Comparison of ENCODE assay signal across 19 cellular contexts in the genomic region with DNA sequence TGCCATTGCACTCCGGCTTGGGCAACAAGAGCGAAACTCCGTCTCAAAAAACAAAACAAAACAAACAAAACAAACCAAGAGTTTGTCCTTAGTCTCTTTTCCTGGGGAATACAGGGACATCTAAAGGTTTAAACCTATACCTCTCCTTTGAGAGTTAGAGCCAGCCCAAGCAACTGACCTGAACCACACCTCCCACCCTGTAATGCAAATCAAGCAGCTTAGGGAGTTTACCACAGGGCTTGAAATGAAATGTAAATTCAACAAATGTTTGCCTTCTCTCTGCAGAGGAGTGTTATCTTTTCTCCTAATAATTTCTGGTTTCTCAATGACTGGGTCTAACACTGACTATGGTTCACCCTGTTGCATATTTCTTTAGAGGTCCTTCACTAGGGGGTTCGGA. TPM values are rescaled to one million over a fixed set of nuclear protein-coding genes. Genes with fewer than 3 reads are reported as not detected.
DNase-seq lines count a peak whose midpoint lies in the region; ATAC-seq and TF ChIP-seq lines count a peak whose summit lies in the region.
"Had no signal": no experiment of that assay in that cellular context is flagged by ENCODE, and none has a peak within 500 bp of the region (broad histone marks: within the 10 kb centered on the region; RNA-seq: fewer than 3 reads in every experiment).

No MANE protein-coding gene starts in this region.

- no peaks in the 10 kb centered on the region for H3K27me3 Mint-ChIP-seq in CD4-positive, alpha-beta T cell
- H3K27me3 Mint-ChIP-seq in GM23338 (ENCODE audit: insufficient read depth, low read depth, poor library complexity) (peaks cover 3% of the 10 kb centered on the region), memory B cell (no peaks in the 10 kb centered on the region), Caco-2 (ENCODE audit: insufficient read depth, unreplicated experiment) (no peaks in the 10 kb centered on the region)
- no peaks in the 10 kb centered on the region for H3K27me3 Mint-ChIP-seq in activated CD8-positive, alpha-beta T cell treated with anti-CD3 and anti-CD28 coated beads, Interleukin-2, amount 10 ng/mL, durations not matched to agents 7 days and 5 days (ENCODE audit: low read depth)

- 0 out of 2 replicates have a peak, but pooled peaks cover 5% of the 10 kb centered on the region for H3F3A ChIP-seq in GM23338 (replicated peaks; ENCODE audit: low read depth)

- no peak for DNase-seq in CD4-positive, alpha-beta T cell
- DNase-seq in GM23338 (ENCODE audit: low spot score) (no peak), memory B cell (ENCODE audit: low spot score in 2 of 2) (no peak), Caco-2 (no peak), NCI-H774 (lab: John Stamatoyannopoulos, UW) (no peak)
- DNase-seq in activated CD8-positive, alpha-beta T cell treated with anti-CD3 and anti-CD28 coated beads, Interleukin-2, amount 10 ng/mL, durations not matched to agents 7 days and 5 days: no peak
- DNase-seq: activated naive CD4-positive, alpha-beta T cell; COR-L47; DND-41; foreskin keratinocyte; hippocampal formation; Karpas-422; left ventricle myocardium superior; MV-4-11; NCI-H524 treated with DMSO at 0.1 percent for 48 hours; stimulated activated CD4-positive, alpha-beta T cell treated with anti-CD3 and anti-CD28 coated beads, Interleukin-1b, Interleukin-23, amount 100 ng/mL, for 48 hours had no signal

- H3K9me2 ChIP-seq in GM23338 (ENCODE audit: insufficient read depth): no peaks in the 10 kb centered on the region

- H3K36me3 ChIP-seq in GM23338 (ENCODE audit: insufficient read depth) (peaks cover 69% of the 10 kb centered on the region), Caco-2 (ENCODE audit: control insufficient read depth, insufficient read depth, low read length) (peaks cover 4% of the 10 kb centered on the region)

- no peak for ATAC-seq in CD4-positive, alpha-beta T cell (ENCODE audit: poor library complexity)
- ATAC-seq in GM23338 (peak; percentile 84), memory B cell (ENCODE audit: low read depth) (no peak), GM18498 (IDR thresholded peaks at IDR 0.05; ENCODE audit: unreplicated experiment) (no peak)
- ATAC-seq in activated CD8-positive, alpha-beta T cell treated with anti-CD3 and anti-CD28 coated beads, Interleukin-2, amount 10 ng/mL, durations not matched to agents 7 days and 5 days: no peak
- ATAC-seq: foreskin keratinocyte, left ventricle myocardium superior, SK-N-SH treated with all-trans-retinoic acid at 6 μM for 48 hours had no signal

- peaks cover 35% of the 10 kb centered on the region for H3K4me1 Mint-ChIP-seq in CD4-positive, alpha-beta T cell (ENCODE audit: low read depth)
- H3K4me1 Mint-ChIP-seq in GM23338 (peaks cover 23% of the 10 kb centered on the region), memory B cell (peaks cover 26% of the 10 kb centered on the region), Caco-2 (ENCODE audit: low read depth, unreplicated experiment) (no peaks in the 10 kb centered on the region)
- H3K4me1 Mint-ChIP-seq in activated CD8-positive, alpha-beta T cell treated with anti-CD3 and anti-CD28 coated beads, Interleukin-2, amount 10 ng/mL, durations not matched to agents 7 days and 5 days (ENCODE audit: low read depth): peaks cover 30% of the 10 kb centered on the region

- intact Hi-C loops in CD4-positive, alpha-beta T cell (cut with DNase I, micrococcal nuclease): no loop called here
- intact Hi-C loops in Caco-2 (cut with micrococcal nuclease; ENCODE audit: unreplicated experiment): no loop called here

- POLR2A ChIA-PET in CD4-positive, alpha-beta T cell (lab: Charles Lee): interaction anchor here (1.1 kb wide), 1 partner anchor 17 kb away, joined by 3 read pairs; the partner anchor contains the start of gene PPP1CC
- POLR2A ChIA-PET in activated CD8-positive, alpha-beta T cell treated with anti-CD3 and anti-CD28 coated beads, Interleukin-2, amount 10 ng/mL, durations not matched to agents 7 days and 5 days (lab: Charles Lee): no interaction called here
- POLR2A ChIA-PET in Caco-2 (lab: Charles Lee): no interaction called here

- H3K4me1 ChIP-seq in GM23338 (ENCODE audit: insufficient read depth): peaks cover 15% of the 10 kb centered on the region
- no peaks in the 10 kb centered on the region for H3K4me1 ChIP-seq in Caco-2
- H3K4me1 ChIP-seq: foreskin keratinocyte had no signal

- H3K36me3 Mint-ChIP-seq in CD4-positive, alpha-beta T cell (ENCODE audit: low read depth): peaks cover 97% of the 10 kb centered on the region
- H3K36me3 Mint-ChIP-seq in GM23338 (ENCODE audit: low read depth): peaks cover 91% of the 10 kb centered on the region
- peaks cover 78% of the 10 kb centered on the region for H3K36me3 Mint-ChIP-seq in activated CD8-positive, alpha-beta T cell treated with anti-CD3 and anti-CD28 coated beads, Interleukin-2, amount 10 ng/mL, durations not matched to agents 7 days and 5 days (ENCODE audit: low read depth)
- peaks cover 40% of the 10 kb centered on the region for H3K36me3 Mint-ChIP-seq in memory B cell
- peaks cover 93% of the 10 kb centered on the region for H3K36me3 Mint-ChIP-seq in Caco-2 (ENCODE audit: insufficient read depth, unreplicated experiment)

- no peaks in the 10 kb centered on the region for H3K9me3 ChIP-seq in CD4-positive, alpha-beta T cell (ENCODE audit: control insufficient read depth, low read length)
- H3K9me3 ChIP-seq in Caco-2: no peaks in the 10 kb centered on the region
- H3K9me3 ChIP-seq: thoracic aorta had no signal

- H3K27ac Mint-ChIP-seq in CD4-positive, alpha-beta T cell: peak overlapping the region; percentile 70
- no peak overlapping the region; the same call in 1 of the 2 replicates for H3K27ac Mint-ChIP-seq in GM23338
- peak overlapping the region; percentile 14 for H3K27ac Mint-ChIP-seq in activated CD8-positive, alpha-beta T cell treated with anti-CD3 and anti-CD28 coated beads, Interleukin-2, amount 10 ng/mL, durations not matched to agents 7 days and 5 days
- peak overlapping the region; percentile 97 for H3K27ac Mint-ChIP-seq in memory B cell
- no peak overlapping the region for H3K27ac Mint-ChIP-seq in Caco-2 (ENCODE audit: unreplicated experiment)

- H3K4me3 Mint-ChIP-seq in CD4-positive, alpha-beta T cell: no peak overlapping the region
- H3K4me3 Mint-ChIP-seq in GM23338 (peak overlapping the region; percentile 33; the same call in 2 of the 3 replicates), memory B cell (peak overlapping the region; percentile 61), Caco-2 (ENCODE audit: unreplicated experiment) (no peak overlapping the region)
- H3K4me3 Mint-ChIP-seq in activated CD8-positive, alpha-beta T cell treated with anti-CD3 and anti-CD28 coated beads, Interleukin-2, amount 10 ng/mL, durations not matched to agents 7 days and 5 days: no peak overlapping the region

- H3K4me3 ChIP-seq in GM23338 (no peak overlapping the region), Caco-2 (ENCODE audit: low read depth, low read length) (no peak overlapping the region)
- H3K4me3 ChIP-seq: thoracic aorta had no signal

- TF ChIP-seq CTCF in CD4-positive, alpha-beta T cell (IDR thresholded peaks at IDR 0.05): no peak
- TF ChIP-seq CTCF in GM23338 (conservative IDR thresholded peaks at IDR 0.05; ENCODE audit: low read depth in 2 of 2): no peak
- TF ChIP-seq CTCF in Caco-2 (IDR thresholded peaks at IDR 0.05; ENCODE audit: insufficient read depth in 1 of 2, low read depth in 1 of 2, low read length in 1 of 2, severe bottlenecking in 1 of 2, unreplicated experiment in 1 of 2): no peak

- peak overlapping the region; percentile 3; the same call in 1 of the 2 replicates for H3K4me2 ChIP-seq in GM23338

- H3K27me3 ChIP-seq in CD4-positive, alpha-beta T cell (ENCODE audit: control insufficient read depth, insufficient read depth, low read length): no peaks in the 10 kb centered on the region
- H3K27me3 ChIP-seq in GM23338 (ENCODE audit: insufficient read depth) (no peaks in the 10 kb centered on the region), Caco-2 (replicated peaks; ENCODE audit: control insufficient read depth, insufficient read depth, low read length) (no peaks in the 10 kb centered on the region)
- H3K27me3 ChIP-seq: foreskin keratinocyte had no signal

- BruUV-seq in Caco-2 (replicated peaks; lab: Mats Ljungman, UMichigan): no TSS peak

- no peak overlapping the region for H3K27ac ChIP-seq in CD4-positive, alpha-beta T cell (ENCODE audit: low read depth, low read length)
- peak overlapping the region; percentile 34; the same call in 1 of the 2 replicates for H3K27ac ChIP-seq in GM23338 (ENCODE audit: low read depth)
- H3K27ac ChIP-seq: foreskin keratinocyte, thoracic aorta had no signal

- H3K79me2 ChIP-seq in GM23338 (replicated peaks; ENCODE audit: insufficient read depth): peaks cover 88% of the 10 kb centered on the region

- CTCF ChIA-PET in CD4-positive, alpha-beta T cell (lab: Charles Lee): no interaction called here
- CTCF ChIA-PET in activated CD8-positive, alpha-beta T cell treated with anti-CD3 and anti-CD28 coated beads, Interleukin-2, amount 10 ng/mL, durations not matched to agents 7 days and 5 days (lab: Charles Lee): interaction anchor here (1.8 kb wide), 1 partner anchor 15 kb away, joined by 4 read pairs; no protein-coding TSS in a partner anchor
- CTCF ChIA-PET in Caco-2 (lab: Charles Lee): interaction anchor here (0.6 kb wide), 1 partner anchor 43 kb away, joined by 3 read pairs; no protein-coding TSS in a partner anchor

- peaks cover 84% of the 10 kb centered on the region for H4K20me1 ChIP-seq in GM23338 (replicated peaks; ENCODE audit: insufficient read depth)

- no peaks in the 10 kb centered on the region for H3K9me3 Mint-ChIP-seq in CD4-positive, alpha-beta T cell
- H3K9me3 Mint-ChIP-seq in GM23338: no peaks in the 10 kb centered on the region
- H3K9me3 Mint-ChIP-seq in activated CD8-positive, alpha-beta T cell treated with anti-CD3 and anti-CD28 coated beads, Interleukin-2, amount 10 ng/mL, durations not matched to agents 7 days and 5 days (ENCODE audit: insufficient read depth): no peaks in the 10 kb centered on the region
- H3K9me3 Mint-ChIP-seq in memory B cell: no peaks in the 10 kb centered on the region
- H3K9me3 Mint-ChIP-seq in Caco-2 (ENCODE audit: unreplicated experiment): no peaks in the 10 kb centered on the region

- no peak overlapping the region for H2AFZ ChIP-seq in GM23338

RNA-seq across cellular contexts. Expression of gene PPP1CC, which starts 16.7 kb away (rescaled TPM):
- total RNA-seq in CD4-positive, alpha-beta T cell: 100 to 1,000 TPM; 146 to 150 TPM
- total RNA-seq in GM23338 (2014; rRNA removed; shearing (Covaris generic)): 501 and 577 TPM in 2 replicates
- 272 and 276 TPM in 2 replicates for polyA plus RNA-seq in GM23338 (2016; fragmentation: Nextera tagmentation; extraction: Ambion mirVana)
- 100 to 1,000 TPM; 162 to 179 TPM for total RNA-seq in activated CD8-positive, alpha-beta T cell treated with anti-CD3 and anti-CD28 coated beads, Interleukin-2, amount 10 ng/mL, durations not matched to agents 7 days and 5 days
- 202 and 213 TPM in 2 replicates for total RNA-seq in Caco-2 (2022)

RNA-seq across cellular contexts. Expression of gene HVCN1, which starts 37.1 kb away (rescaled TPM):
- total RNA-seq in CD4-positive, alpha-beta T cell: 1 to 10 TPM; 3.9 to 4.1 TPM
- total RNA-seq in GM23338 (2014; rRNA removed; shearing (Covaris generic)): 10.7 and 11.8 TPM in 2 replicates
- polyA plus RNA-seq in GM23338 (2016; fragmentation: Nextera tagmentation; extraction: Ambion mirVana): 10.1 and 10.4 TPM in 2 replicates
- total RNA-seq in activated CD8-positive, alpha-beta T cell treated with anti-CD3 and anti-CD28 coated beads, Interleukin-2, amount 10 ng/mL, durations not matched to agents 7 days and 5 days: 10 to 100 TPM; 28.6 to 30.8 TPM
- total RNA-seq in Caco-2 (2022): 0.23 TPM in 1 of 2 replicates, not detected in the other

Comparison
In these comparisons a context has a peak if more than half of its experiments do, and no peak if none do; other contexts are left out.
1. H3K27ac Mint-ChIP-seq: peak in CD4-positive, alpha-beta T cell (single experiment), activated CD8-positive, alpha-beta T cell treated with anti-CD3 and anti-CD28 coated beads, Interleukin-2, amount 10 ng/mL, durations not matched to agents 7 days and 5 days (single experiment) and memory B cell (single experiment); none in GM23338 (single experiment) and Caco-2 (single experiment).
2. H3K4me3 Mint-ChIP-seq: peak in GM23338 (single experiment) and memory B cell (single experiment); none in CD4-positive, alpha-beta T cell (single experiment), activated CD8-positive, alpha-beta T cell treated with anti-CD3 and anti-CD28 coated beads, Interleukin-2, amount 10 ng/mL, durations not matched to agents 7 days and 5 days (single experiment) and Caco-2 (single experiment).